In genomic region chr7:13946181-13946580, GRCh38 we compare ENCODE assay signal across 15 cellular contexts. TPM values are rescaled to one million over a fixed set of nuclear protein-coding genes. Genes with fewer than 3 reads are reported as not detected.
DNase-seq lines count a peak whose midpoint lies in the region; ATAC-seq and TF ChIP-seq lines count a peak whose summit lies in the region.
"Had no signal": no experiment of that assay in that cellular context is flagged by ENCODE, and none has a peak within 500 bp of the region (broad histone marks: within the 10 kb centered on the region; RNA-seq: fewer than 3 reads in every experiment).

No MANE protein-coding gene starts in this region.

- peak overlapping the region; percentile 44 for H3K4me2 ChIP-seq in fibroblast of lung (ENCODE audit: extremely low read depth, insufficient read depth, low read length)
- peak overlapping the region; percentile 77 for H3K4me2 ChIP-seq in osteoblast (ENCODE audit: insufficient read depth, low read length)

- H3K36me3 Mint-ChIP-seq in CD8-positive, alpha-beta T cell = no peaks in the 10 kb centered on the region
- H3K36me3 Mint-ChIP-seq: CD4-positive, alpha-beta memory T cell had no signal

- H3K9ac ChIP-seq in fibroblast of lung (ENCODE audit: insufficient read depth, low read length) = no peak overlapping the region

- H3K27ac ChIP-seq in fibroblast of lung (ENCODE audit: insufficient read depth, low read length) = peak overlapping the region; percentile 22
- peak overlapping the region; percentile 33 for H3K27ac ChIP-seq in osteoblast (ENCODE audit: low read depth, low read length)
- H3K27ac ChIP-seq in CD8-positive, alpha-beta T cell (ENCODE audit: low read depth, low read length) = no peak overlapping the region
- no peak overlapping the region for H3K27ac ChIP-seq in vagina
- H3K27ac ChIP-seq: prostate gland, SK-N-MC, stomach had no signal

- DNase-seq in BJ (ENCODE audit: low read depth) (peak; percentile 26), M059J (ENCODE audit: low read depth) (peak; percentile 81), fibroblast of lung (ENCODE audit: low read depth in 2 of 2) (peak; percentile 57 to 93), osteoblast (ENCODE audit: insufficient read length, low spot score, missing footprints) (peak; percentile 80), ecto neural progenitor cell (ENCODE audit: low spot score) (no peak), vagina (ENCODE audit: extremely low spot score in 2 of 2) (no peak)
- DNase-seq in activated CD4-positive, CD25-positive, alpha-beta regulatory T cell treated with anti-CD3 and anti-CD28 coated beads, Interleukin-2, amount 50 U/mL, for 72 hours = no peak
- no peak for DNase-seq in CD8-positive, alpha-beta T cell
- DNase-seq: activated CD4-positive, alpha-beta T cell treated with anti-CD3 and anti-CD28 coated beads for 1 hour; activated T-cell treated with anti-CD3 and anti-CD28 coated beads, Interleukin-2, amount 50 U/mL, for 72 hours; CD4-positive, alpha-beta memory T cell; stomach had no signal

- no peak overlapping the region for H3K4me3 Mint-ChIP-seq in CD8-positive, alpha-beta T cell
- H3K4me3 Mint-ChIP-seq: activated T-cell treated with anti-CD3 and anti-CD28 coated beads, Interleukin-2, amount 50 U/mL, for 72 hours; CD4-positive, alpha-beta memory T cell had no signal

- TF ChIP-seq CTCF in BJ (IDR thresholded peaks at IDR 0.05; ENCODE audit: insufficient read depth, low read depth, low read length) (no peak), fibroblast of lung (conservative IDR thresholded peaks at IDR 0.05 in 1 of 2, IDR thresholded peaks at IDR 0.05 in 1 of 2; ENCODE audit: low read depth in 1 of 2, low read length in 2 of 2) (no peak), osteoblast (IDR thresholded peaks at IDR 0.05; ENCODE audit: extremely low read depth, low read depth, low read length) (no peak), vagina (IDR thresholded peaks at IDR 0.05) (no peak)
- no peak for TF ChIP-seq CTCF in CD8-positive, alpha-beta T cell (IDR thresholded peaks at IDR 0.05)

- no peaks in the 10 kb centered on the region for H3K79me2 ChIP-seq in fibroblast of lung (ENCODE audit: control insufficient read depth, insufficient read depth, low read length)
- no peaks in the 10 kb centered on the region for H3K79me2 ChIP-seq in osteoblast (ENCODE audit: insufficient read depth, low read length)

- no peak overlapping the region for H3K27ac Mint-ChIP-seq in CD8-positive, alpha-beta T cell
- H3K27ac Mint-ChIP-seq: activated T-cell treated with anti-CD3 and anti-CD28 coated beads, Interleukin-2, amount 50 U/mL, for 72 hours; CD4-positive, alpha-beta memory T cell had no signal

- H3K4me3 ChIP-seq in BJ (ENCODE audit: low read depth, low read length) = no peak overlapping the region
- no peak overlapping the region for H3K4me3 ChIP-seq in fibroblast of lung (replicated peaks in 1 of 4; ENCODE audit: control extremely low read depth in 1 of 4, insufficient read depth in 1 of 4, low read depth in 3 of 4, low read length in 4 of 4)
- H3K4me3 ChIP-seq in osteoblast (ENCODE audit: insufficient read depth, low read length) = peak overlapping the region; percentile 48
- H3K4me3 ChIP-seq in CD8-positive, alpha-beta T cell (ENCODE audit: low read depth, low read length) = no peak overlapping the region
- H3K4me3 ChIP-seq in vagina = peak overlapping the region in 1 of 2 donors; percentile 12
- H3K4me3 ChIP-seq: prostate gland, SK-N-MC, stomach had no signal

- H3K4me1 Mint-ChIP-seq in CD8-positive, alpha-beta T cell (ENCODE audit: low read depth) = no peaks in the 10 kb centered on the region
- H3K4me1 Mint-ChIP-seq: CD4-positive, alpha-beta memory T cell had no signal

- no peaks in the 10 kb centered on the region for H3K9me3 ChIP-seq in fibroblast of lung (ENCODE audit: control insufficient read depth, insufficient read depth, low read depth, low read length)
- no peaks in the 10 kb centered on the region for H3K9me3 ChIP-seq in osteoblast (ENCODE audit: low read depth, low read length)
- no peaks in the 10 kb centered on the region for H3K9me3 ChIP-seq in CD8-positive, alpha-beta T cell (ENCODE audit: low read length)
- no peaks in the 10 kb centered on the region for H3K9me3 ChIP-seq in vagina
- H3K9me3 ChIP-seq: prostate gland, stomach had no signal

- intact Hi-C loops in CD8-positive, alpha-beta T cell (cut with DNase I, micrococcal nuclease) = no loop called here
- intact Hi-C loops in vagina (cut with DNase I) = no loop called here

- peaks cover 2% of the 10 kb centered on the region for H3K4me1 ChIP-seq in fibroblast of lung (ENCODE audit: control insufficient read depth, extremely low read depth, insufficient read depth, low read length)
- peaks cover 13% of the 10 kb centered on the region for H3K4me1 ChIP-seq in osteoblast (ENCODE audit: insufficient read depth, low read length)
- no peaks in the 10 kb centered on the region for H3K4me1 ChIP-seq in CD8-positive, alpha-beta T cell (ENCODE audit: insufficient read depth, low read length)
- no peaks in the 10 kb centered on the region for H3K4me1 ChIP-seq in vagina
- H3K4me1 ChIP-seq: prostate gland, stomach had no signal

- H4K20me1 ChIP-seq in fibroblast of lung (ENCODE audit: control insufficient read depth, extremely low read depth, insufficient read depth, low read length) = no peaks in the 10 kb centered on the region
- no peaks in the 10 kb centered on the region for H4K20me1 ChIP-seq in osteoblast (ENCODE audit: insufficient read depth, low read length)

- H3K36me3 ChIP-seq in BJ (ENCODE audit: control insufficient read depth, insufficient read depth, low read length) = no peaks in the 10 kb centered on the region
- H3K36me3 ChIP-seq in fibroblast of lung (ENCODE audit: control insufficient read depth, insufficient read depth, low read length) = no peaks in the 10 kb centered on the region
- H3K36me3 ChIP-seq in osteoblast (ENCODE audit: insufficient read depth, low read length) = no peaks in the 10 kb centered on the region
- no peaks in the 10 kb centered on the region for H3K36me3 ChIP-seq in CD8-positive, alpha-beta T cell (ENCODE audit: insufficient read depth, low read length)
- no peaks in the 10 kb centered on the region for H3K36me3 ChIP-seq in vagina
- H3K36me3 ChIP-seq: prostate gland, stomach had no signal

- POLR2A ChIA-PET in BJ (lab: Charles Lee) = no interaction called here
- POLR2A ChIA-PET in CD8-positive, alpha-beta T cell (lab: Charles Lee) = no interaction called here

- H2AFZ ChIP-seq in fibroblast of lung (ENCODE audit: low read length) = no peak overlapping the region
- no peak overlapping the region for H2AFZ ChIP-seq in osteoblast (ENCODE audit: low read length)

- H3K27me3 ChIP-seq in BJ (ENCODE audit: control insufficient read depth, insufficient read depth, low read length) = no peaks in the 10 kb centered on the region
- no peaks in the 10 kb centered on the region for H3K27me3 ChIP-seq in fibroblast of lung (ENCODE audit: control insufficient read depth, insufficient read depth, low read length)
- no peaks in the 10 kb centered on the region for H3K27me3 ChIP-seq in osteoblast (ENCODE audit: insufficient read depth, low read length)
- no peaks in the 10 kb centered on the region for H3K27me3 ChIP-seq in CD8-positive, alpha-beta T cell (ENCODE audit: insufficient read depth, low read length)
- H3K27me3 ChIP-seq in vagina = no peaks in the 10 kb centered on the region
- H3K27me3 ChIP-seq: stomach had no signal

- ATAC-seq in CD8-positive, alpha-beta T cell = no peak
- ATAC-seq: activated T-cell treated with anti-CD3 and anti-CD28 coated beads, Interleukin-2, amount 50 U/mL, for 72 hours had no signal

- H3K9me3 Mint-ChIP-seq in CD8-positive, alpha-beta T cell = peaks cover 2% of the 10 kb centered on the region
- H3K9me3 Mint-ChIP-seq: brain had no signal

- CTCF ChIA-PET in BJ (lab: Yijun Ruan, JAX) = no interaction called here
- CTCF ChIA-PET in CD8-positive, alpha-beta T cell (lab: Charles Lee) = no interaction called here

- H3K27me3 Mint-ChIP-seq in CD8-positive, alpha-beta T cell (ENCODE audit: low read depth) = no peaks in the 10 kb centered on the region
- H3K27me3 Mint-ChIP-seq: brain; CD4-positive, alpha-beta memory T cell had no signal

- TF ChIP-seq POLR2A in vagina (IDR thresholded peaks at IDR 0.05) = no peak

RNA-seq across cellular contexts. Expression of gene ETV1, which starts 43.3 kb away (rescaled TPM):
- 4.1 and 5.4 TPM in 2 replicates for polyA plus RNA-seq in BJ (2011; rRNA removed)
- 1.1 and 3.0 TPM in 2 replicates for polyA minus RNA-seq in BJ (2011; rRNA and poly(A)+ RNA removed)
- 9.0 and 11.9 TPM in 2 replicates for total RNA-seq in M059J (2014; rRNA removed; shearing (Covaris generic))
- 12.8 and 26.4 TPM in 2 replicates for total RNA-seq in fibroblast of lung
- polyA plus RNA-seq in fibroblast of lung = 13.3 and 75.5 TPM in 2 replicates
- 7.7 and 34.4 TPM in 2 replicates for polyA plus RNA-seq in fibroblast of lung (2012)
- 2.6 and 81.5 TPM in 2 replicates for polyA minus RNA-seq in fibroblast of lung (ENCODE audit: low replicate concordance)
- total RNA-seq in osteoblast = 15.9 and 22.4 TPM in 2 replicates
- total RNA-seq in CD8-positive, alpha-beta T cell = not detected
- 4.2 TPM for total RNA-seq in vagina
- polyA plus RNA-seq: CD4-positive, alpha-beta memory T cell had no signal

Comparison
In these comparisons a context has a peak if more than half of its experiments do, and no peak if none do; other contexts are left out.
1. DNase-seq: peak in BJ (single experiment), M059J (single experiment), fibroblast of lung (2 of 2) and osteoblast (single experiment); none in activated CD4-positive, CD25-positive, alpha-beta regulatory T cell treated with anti-CD3 and anti-CD28 coated beads, Interleukin-2, amount 50 U/mL, for 72 hours (single experiment), ecto neural progenitor cell (single experiment), CD8-positive, alpha-beta T cell (0 of 7) and vagina (0 of 2).
2. H3K27ac ChIP-seq: peak in fibroblast of lung (single experiment) and osteoblast (single experiment); none in CD8-positive, alpha-beta T cell (single experiment) and vagina (single experiment).